ENCODE assay signal across 25 cellular contexts in the genomic region with DNA sequence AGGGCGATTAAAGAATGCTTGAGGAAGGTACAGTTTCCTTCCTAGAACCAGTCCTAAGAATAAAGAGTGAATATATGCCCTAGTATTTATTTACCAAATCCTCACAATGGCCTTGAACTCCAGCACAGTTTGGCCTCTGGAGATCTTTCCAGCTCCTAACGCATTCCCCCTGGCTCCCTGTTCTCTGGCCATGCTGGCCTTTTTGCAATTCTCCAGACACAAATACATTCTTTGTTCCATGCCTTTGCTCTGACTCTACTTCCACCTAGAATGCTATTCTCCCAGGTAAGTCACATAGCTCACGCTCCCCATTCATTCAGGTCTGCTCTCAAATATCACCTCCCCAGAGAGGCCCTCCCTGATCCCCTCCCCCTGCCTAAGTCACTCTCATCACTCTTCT. TPM values are rescaled to one million over a fixed set of nuclear protein-coding genes. Genes with fewer than 3 reads are reported as not detected.
DNase-seq lines count a peak whose midpoint lies in the region; ATAC-seq and TF ChIP-seq lines count a peak whose summit lies in the region.
"Had no signal": no experiment of that assay in that cellular context is flagged by ENCODE, and none has a peak within 500 bp of the region (broad histone marks: within the 10 kb centered on the region; RNA-seq: fewer than 3 reads in every experiment).

No MANE protein-coding gene starts in this region.

- POLR2A ChIA-PET in CD4-positive, alpha-beta memory T cell (lab: Charles Lee; ENCODE audit: partially characterized antibody) = interaction anchor here (1.1 to 14.7 kb wide), 4 partner anchors 8 to 22 kb away, joined by 6 to 334 read pairs (median 136); no protein-coding TSS in a partner anchor

- CTCF ChIA-PET in CD4-positive, alpha-beta memory T cell (lab: Charles Lee; ENCODE audit: partially characterized antibody) = interaction anchor here (1.2 to 17.9 kb wide), 6 partner anchors 9 to 29 kb away, joined by 3 to 469 read pairs (median 8); no protein-coding TSS in a partner anchor

- peaks cover 77% of the 10 kb centered on the region for H3K4me1 ChIP-seq in CD4-positive, alpha-beta memory T cell (ENCODE audit: insufficient read depth, low read length)
- peaks cover 18% of the 10 kb centered on the region for H3K4me1 ChIP-seq in endodermal cell (ENCODE audit: control insufficient read depth, insufficient read depth, low read length)
- H3K4me1 ChIP-seq: colonic mucosa had no signal

- WGBS in endodermal cell (ENCODE audit: insufficient coverage in 1 of 2, insufficient read length in 1 of 2), 2 experiments = 79 to 89% methylated on average over 2 to 3 of the region's 3 CpGs

- H3K4me1 Mint-ChIP-seq in CD4-positive, alpha-beta memory T cell = peaks cover 45 to 85% (median 70%) of the 10 kb centered on the region in 4 donors
- peaks cover 55% of the 10 kb centered on the region for H3K4me1 Mint-ChIP-seq in endodermal cell
- peaks cover 57% of the 10 kb centered on the region for H3K4me1 Mint-ChIP-seq in neural crest cell

- peak overlapping the region; percentile 16 to 92 (median 66) for H3K27ac Mint-ChIP-seq in CD4-positive, alpha-beta memory T cell
- H3K27ac Mint-ChIP-seq in endodermal cell = peak overlapping the region; percentile 4
- H3K27ac Mint-ChIP-seq in neural crest cell (ENCODE audit: unreplicated experiment) = peak overlapping the region; percentile 65
- H3K27ac Mint-ChIP-seq: activated CD4-positive, alpha-beta memory T cell treated with anti-CD3 and anti-CD28 coated beads for 36 hours had no signal

- peaks cover 0 to 2% (median 0%) of the 10 kb centered on the region in 8 donors for H3K9me3 Mint-ChIP-seq in CD4-positive, alpha-beta memory T cell
- H3K9me3 Mint-ChIP-seq in endodermal cell = no peaks in the 10 kb centered on the region
- no peaks in the 10 kb centered on the region for H3K9me3 Mint-ChIP-seq in neural crest cell
- H3K9me3 Mint-ChIP-seq: activated CD4-positive, alpha-beta memory T cell treated with anti-CD3 and anti-CD28 coated beads for 36 hours; activated naive CD4-positive, alpha-beta T cell treated with anti-CD3 and anti-CD28 coated beads for 36 hours had no signal

- no peak for ATAC-seq in esophagus mucosa
- ATAC-seq: mucosa of descending colon, Right ventricle myocardium inferior had no signal

- TF ChIP-seq CTCF in endodermal cell (conservative IDR thresholded peaks at IDR 0.05) = no peak
- TF ChIP-seq CTCF in neural crest cell (conservative IDR thresholded peaks at IDR 0.05) = no peak

- H3K9ac ChIP-seq in endodermal cell (ENCODE audit: extremely low read depth, low read length, poor library complexity, severe bottlenecking) = no peak overlapping the region

- no peaks in the 10 kb centered on the region for H3K36me3 ChIP-seq in CD4-positive, alpha-beta memory T cell (ENCODE audit: insufficient read depth, low read length)
- H3K36me3 ChIP-seq in endodermal cell (ENCODE audit: control insufficient read depth, insufficient read depth, low read length) = no peaks in the 10 kb centered on the region
- H3K36me3 ChIP-seq: colonic mucosa had no signal

- intact Hi-C loops in CD4-positive, alpha-beta memory T cell (cut with micrococcal nuclease) = no loop called here

- no peak overlapping the region for H3K4me3 ChIP-seq in CD4-positive, alpha-beta memory T cell (ENCODE audit: low read length in 2 of 2)
- no peak overlapping the region for H3K4me3 ChIP-seq in endodermal cell (ENCODE audit: low read length)
- H3K4me3 ChIP-seq: colonic mucosa, mucosa of descending colon had no signal

- no peak overlapping the region for H3K27ac ChIP-seq in CD4-positive, alpha-beta memory T cell (ENCODE audit: low read depth, low read length)
- H3K27ac ChIP-seq in endodermal cell (ENCODE audit: low read depth, low read length) = no peak overlapping the region
- H3K27ac ChIP-seq: colonic mucosa had no signal

- H3K27me3 Mint-ChIP-seq in CD4-positive, alpha-beta memory T cell = peaks cover 0 to 2% of the 10 kb centered on the region in 2 donors
- peaks cover 36% of the 10 kb centered on the region for H3K27me3 Mint-ChIP-seq in endodermal cell (ENCODE audit: insufficient read depth)
- H3K27me3 Mint-ChIP-seq in neural crest cell (ENCODE audit: low read depth) = peaks cover 10% of the 10 kb centered on the region
- H3K27me3 Mint-ChIP-seq: activated CD4-positive, alpha-beta memory T cell treated with anti-CD3 and anti-CD28 coated beads for 36 hours had no signal

- peaks cover 0 to 8% of the 10 kb centered on the region in 2 donors for H3K36me3 Mint-ChIP-seq in CD4-positive, alpha-beta memory T cell
- no peaks in the 10 kb centered on the region for H3K36me3 Mint-ChIP-seq in endodermal cell (ENCODE audit: low read depth)
- no peaks in the 10 kb centered on the region for H3K36me3 Mint-ChIP-seq in neural crest cell (ENCODE audit: low read depth)
- H3K36me3 Mint-ChIP-seq: activated CD4-positive, alpha-beta memory T cell treated with anti-CD3 and anti-CD28 coated beads for 36 hours; brain had no signal

- DNase-seq in CD4-positive, alpha-beta memory T cell = no peak
- DNase-seq in NCI-H69 (lab: John Stamatoyannopoulos, UW) (peak; percentile 50), endodermal cell (peak; percentile 54), neural crest cell (ENCODE audit: low read depth, low spot score) (no peak), anterior cingulate cortex (lab: John Stamatoyannopoulos, UW) (no peak), glomerular visceral epithelial cell (ENCODE audit: extremely low spot score) (no peak)
- DNase-seq: activated CD4-positive, alpha-beta memory T cell treated with anti-CD3 and anti-CD28 coated beads for 36 hours; activated naive CD4-positive, alpha-beta T cell treated with anti-CD3 and anti-CD28 coated beads for 36 hours; colonic mucosa; COR-L47; EL; hippocampal formation; kidney glomerular epithelial cell; mucosa of descending colon; NCI-H1105; NCI-H2081; NCI-H524; occipital lobe; retina; stimulated activated CD4-positive, alpha-beta T cell treated with anti-CD3 and anti-CD28 coated beads, Interleukin-12 subunit alpha, Interleukin-12 subunit beta, amount 100 ng/mL, for 4 hours; substantia nigra had no signal

- no peaks in the 10 kb centered on the region for H3K9me3 ChIP-seq in CD4-positive, alpha-beta memory T cell (ENCODE audit: control insufficient read depth in 1 of 2, low read length in 2 of 2)
- no peaks in the 10 kb centered on the region for H3K9me3 ChIP-seq in endodermal cell (ENCODE audit: control insufficient read depth, low read length)
- H3K9me3 ChIP-seq: colonic mucosa, mucosa of descending colon had no signal

- H3K27me3 ChIP-seq in CD4-positive, alpha-beta memory T cell (ENCODE audit: insufficient read depth, low read length) = no peaks in the 10 kb centered on the region
- H3K27me3 ChIP-seq in endodermal cell (ENCODE audit: control insufficient read depth, insufficient read depth, low read length, poor library complexity, severe bottlenecking) = peaks cover 17% of the 10 kb centered on the region
- H3K27me3 ChIP-seq: colonic mucosa had no signal

- H3K4me3 Mint-ChIP-seq in CD4-positive, alpha-beta memory T cell = peak overlapping the region in 3 of 8 donors; percentile 6 to 92 (median 13)
- H3K4me3 Mint-ChIP-seq in endodermal cell (no peak overlapping the region), neural crest cell (peak overlapping the region; percentile 42)
- H3K4me3 Mint-ChIP-seq: activated CD4-positive, alpha-beta memory T cell treated with anti-CD3 and anti-CD28 coated beads for 36 hours; activated naive CD4-positive, alpha-beta T cell treated with anti-CD3 and anti-CD28 coated beads for 36 hours had no signal

RNA-seq across cellular contexts. Expression of a gene that starts 3.7 kb away (rescaled TPM):
- total RNA-seq in CD4-positive, alpha-beta memory T cell = 100 to 1,000 TPM; 230 to 235 TPM
- 10 to 100 TPM; 34.8 to 78.9 TPM for polyA plus RNA-seq in CD4-positive, alpha-beta memory T cell
- total RNA-seq in endodermal cell (10 to 100 TPM; 49.6 to 57.3 TPM), neural crest cell (54.4 and 60.1 TPM in 2 replicates), esophagus mucosa (31.4 TPM)
- 40.7 TPM for polyA plus RNA-seq in endodermal cell (2013, experiment 1 of 2)
- polyA plus RNA-seq in endodermal cell (2013, experiment 2 of 2) = 38.7 TPM

RNA-seq across cellular contexts. Expression of a gene that starts 37.9 kb away (rescaled TPM):
- 1 to 10 TPM; 4.7 to 5.6 TPM for total RNA-seq in CD4-positive, alpha-beta memory T cell
- polyA plus RNA-seq in CD4-positive, alpha-beta memory T cell = not detected
- 1,000 to 10,000 TPM in 1 of 2 donors, 100 to 1,000 TPM in 1; 644 to 1,502 TPM for total RNA-seq in endodermal cell
- polyA plus RNA-seq in endodermal cell (2013, experiment 1 of 2) = 1,103 TPM
- polyA plus RNA-seq in endodermal cell (2013, experiment 2 of 2) = 1,014 TPM
- 781 and 821 TPM in 2 replicates for total RNA-seq in neural crest cell
- 40.9 TPM for total RNA-seq in esophagus mucosa

RNA-seq across cellular contexts. Expression of a gene that starts 48.1 kb away (rescaled TPM):
- not detected for total RNA-seq in CD4-positive, alpha-beta memory T cell
- under 1 TPM; 0.12 to 0.16 TPM for polyA plus RNA-seq in CD4-positive, alpha-beta memory T cell
- total RNA-seq in endodermal cell (under 1 TPM in 1 of 2 donors, not detected in 1; 0.46 TPM), neural crest cell (0.37 and 0.39 TPM in 2 replicates), esophagus mucosa (0.12 TPM)
- 0.28 TPM for polyA plus RNA-seq in endodermal cell (2013, experiment 1 of 2)
- 0.25 TPM for polyA plus RNA-seq in endodermal cell (2013, experiment 2 of 2)
- total RNA-seq: activated CD4-positive, alpha-beta memory T cell treated with anti-CD3 and anti-CD28 coated beads for 36 hours; activated naive CD4-positive, alpha-beta T cell treated with anti-CD3 and anti-CD28 coated beads for 36 hours; fibroblast of villous mesenchyme; Right ventricle myocardium inferior had no signal

Comparison
In these comparisons a context has a peak if more than half of its experiments do, and no peak if none do; other contexts are left out.
1. DNase-seq: peak in NCI-H69 (single experiment) and endodermal cell (single experiment); none in CD4-positive, alpha-beta memory T cell (0 of 5), neural crest cell (single experiment), anterior cingulate cortex (0 of 58) and glomerular visceral epithelial cell (single experiment).
2. H3K27ac Mint-ChIP-seq: peak in every context shown above with its lines; median percentile 66 in CD4-positive, alpha-beta memory T cell; 65 in neural crest cell; 4 in endodermal cell.
3. RNA of a gene that starts 37.9 kb away (total RNA-seq): 644 to 1,502 TPM in endodermal cell and 781 to 821 TPM in neural crest cell; 40.9 TPM in esophagus mucosa (single experiment) and 4.7 to 5.6 TPM in CD4-positive, alpha-beta memory T cell; every median in the first group is over 10 times any median in the second.